ENCODE assay signal across 1 cellular context in the genomic region with DNA sequence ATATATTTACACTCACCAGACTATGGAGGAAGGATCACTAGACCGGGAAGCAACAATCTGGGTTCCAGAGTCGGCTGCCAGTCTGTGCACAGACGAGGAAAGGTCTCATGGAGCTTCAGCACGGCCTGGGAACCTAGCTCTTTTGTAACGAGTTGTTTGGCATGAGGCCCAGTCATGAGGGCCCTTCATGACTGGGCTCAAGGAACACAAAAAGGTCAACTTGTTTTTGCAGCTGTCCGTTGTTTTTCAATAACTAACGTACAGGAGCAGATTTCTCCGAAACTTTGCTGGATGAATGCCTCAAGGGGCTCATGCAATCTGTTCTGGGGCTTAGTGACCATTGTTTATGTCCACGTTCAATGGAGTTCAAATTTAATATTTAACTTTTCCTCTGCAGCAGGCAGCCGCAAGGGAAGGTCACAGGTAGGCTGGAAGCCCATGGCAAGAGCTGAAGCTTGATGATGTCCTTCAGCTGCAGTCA.
TF ChIP-seq lines count a peak whose summit lies in the region.

No MANE protein-coding gene starts in this region.

TF ChIP-seq in HepG2, 621 proteins besides CTCF, POLR2A, EP300 and RAD21 (continued from another document and continues in another):
- TF ChIP-seq ZNF574 (CRISPR knock-in tag; IDR thresholded peaks at IDR 0.05): peak; percentile 37; the same call in 1 of the 2 replicates
- 0 out of 2 replicates have a peak, but pooled peaks have one; percentile 23 for TF ChIP-seq SOX13 (IDR thresholded peaks at IDR 0.05)
- peak in 1 of 2 experiments; percentile 86; a peak in 2 of 4 replicates for TF ChIP-seq SOX13 (CRISPR knock-in tag; conservative IDR thresholded peaks at IDR 0.05 in 1 of 2, IDR thresholded peaks at IDR 0.05 in 1 of 2)
- TF ChIP-seq, protein P1, sequence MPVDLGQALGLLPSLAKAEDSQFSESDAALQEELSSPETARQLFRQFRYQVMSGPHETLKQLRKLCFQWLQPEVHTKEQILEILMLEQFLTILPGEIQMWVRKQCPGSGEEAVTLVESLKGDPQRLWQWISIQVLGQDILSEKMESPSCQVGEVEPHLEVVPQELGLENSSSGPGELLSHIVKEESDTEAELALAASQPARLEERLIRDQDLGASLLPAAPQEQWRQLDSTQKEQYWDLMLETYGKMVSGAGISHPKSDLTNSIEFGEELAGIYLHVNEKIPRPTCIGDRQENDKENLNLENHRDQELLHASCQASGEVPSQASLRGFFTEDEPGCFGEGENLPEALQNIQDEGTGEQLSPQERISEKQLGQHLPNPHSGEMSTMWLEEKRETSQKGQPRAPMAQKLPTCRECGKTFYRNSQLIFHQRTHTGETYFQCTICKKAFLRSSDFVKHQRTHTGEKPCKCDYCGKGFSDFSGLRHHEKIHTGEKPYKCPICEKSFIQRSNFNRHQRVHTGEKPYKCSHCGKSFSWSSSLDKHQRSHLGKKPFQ (CRISPR knock-in tag; IDR thresholded peaks at IDR 0.05; ENCODE audit: insufficient replicate concordance): no peak
- no peak for TF ChIP-seq HOXA5 (CRISPR knock-in tag; IDR thresholded peaks at IDR 0.05)
- TF ChIP-seq ARNTL (CRISPR knock-in tag; IDR thresholded peaks at IDR 0.05): no peak
- TF ChIP-seq MAFF (IDR thresholded peaks at IDR 0.05; ENCODE audit: low read depth, low read length): no peak
- TF ChIP-seq ZSCAN29 (CRISPR knock-in tag; conservative IDR thresholded peaks at IDR 0.05): no peak
- TF ChIP-seq ZNF430 (CRISPR knock-in tag; IDR thresholded peaks at IDR 0.05): no peak
- TF ChIP-seq, protein P2, sequence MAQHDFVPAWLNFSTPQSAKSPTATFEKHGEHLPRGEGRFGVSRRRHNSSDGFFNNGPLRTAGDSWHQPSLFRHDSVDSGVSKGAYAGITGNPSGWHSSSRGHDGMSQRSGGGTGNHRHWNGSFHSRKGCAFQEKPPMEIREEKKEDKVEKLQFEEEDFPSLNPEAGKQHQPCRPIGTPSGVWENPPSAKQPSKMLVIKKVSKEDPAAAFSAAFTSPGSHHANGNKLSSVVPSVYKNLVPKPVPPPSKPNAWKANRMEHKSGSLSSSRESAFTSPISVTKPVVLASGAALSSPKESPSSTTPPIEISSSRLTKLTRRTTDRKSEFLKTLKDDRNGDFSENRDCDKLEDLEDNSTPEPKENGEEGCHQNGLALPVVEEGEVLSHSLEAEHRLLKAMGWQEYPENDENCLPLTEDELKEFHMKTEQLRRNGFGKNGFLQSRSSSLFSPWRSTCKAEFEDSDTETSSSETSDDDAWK (CRISPR knock-in tag; IDR thresholded peaks at IDR 0.05): no peak
- TF ChIP-seq ZNF281 (CRISPR knock-in tag; IDR thresholded peaks at IDR 0.05; ENCODE audit: borderline replicate concordance): no peak
- TF ChIP-seq ZNF333 (CRISPR knock-in tag; IDR thresholded peaks at IDR 0.05; ENCODE audit: borderline replicate concordance): no peak
- TF ChIP-seq ZNF142 (CRISPR knock-in tag; IDR thresholded peaks at IDR 0.05): no peak
- no peak for TF ChIP-seq ZNF552 (CRISPR knock-in tag; IDR thresholded peaks at IDR 0.05; ENCODE audit: borderline replicate concordance)
- TF ChIP-seq, protein P3, sequence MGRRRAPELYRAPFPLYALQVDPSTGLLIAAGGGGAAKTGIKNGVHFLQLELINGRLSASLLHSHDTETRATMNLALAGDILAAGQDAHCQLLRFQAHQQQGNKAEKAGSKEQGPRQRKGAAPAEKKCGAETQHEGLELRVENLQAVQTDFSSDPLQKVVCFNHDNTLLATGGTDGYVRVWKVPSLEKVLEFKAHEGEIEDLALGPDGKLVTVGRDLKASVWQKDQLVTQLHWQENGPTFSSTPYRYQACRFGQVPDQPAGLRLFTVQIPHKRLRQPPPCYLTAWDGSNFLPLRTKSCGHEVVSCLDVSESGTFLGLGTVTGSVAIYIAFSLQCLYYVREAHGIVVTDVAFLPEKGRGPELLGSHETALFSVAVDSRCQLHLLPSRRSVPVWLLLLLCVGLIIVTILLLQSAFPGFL (CRISPR knock-in tag; IDR thresholded peaks at IDR 0.05): no peak
- TF ChIP-seq ZNF101 (CRISPR knock-in tag; IDR thresholded peaks at IDR 0.05; ENCODE audit: borderline replicate concordance, low read depth): no peak
- TF ChIP-seq TGIF2 (CRISPR knock-in tag; IDR thresholded peaks at IDR 0.05): peak; percentile 45; the same call in 1 of the 2 replicates
- no peak for TF ChIP-seq LBX2 (CRISPR knock-in tag; IDR thresholded peaks at IDR 0.05; ENCODE audit: borderline replicate concordance)
- TF ChIP-seq KDM5A (IDR thresholded peaks at IDR 0.05; ENCODE audit: borderline replicate concordance, low read length): no peak
- no peak for TF ChIP-seq ZFP36L2 (CRISPR knock-in tag; IDR thresholded peaks at IDR 0.05)
- no peak for TF ChIP-seq NFATC3 (CRISPR knock-in tag; IDR thresholded peaks at IDR 0.05)
- TF ChIP-seq GATAD2A (CRISPR knock-in tag; IDR thresholded peaks at IDR 0.05): peak; percentile 80
- TF ChIP-seq, protein P4, sequence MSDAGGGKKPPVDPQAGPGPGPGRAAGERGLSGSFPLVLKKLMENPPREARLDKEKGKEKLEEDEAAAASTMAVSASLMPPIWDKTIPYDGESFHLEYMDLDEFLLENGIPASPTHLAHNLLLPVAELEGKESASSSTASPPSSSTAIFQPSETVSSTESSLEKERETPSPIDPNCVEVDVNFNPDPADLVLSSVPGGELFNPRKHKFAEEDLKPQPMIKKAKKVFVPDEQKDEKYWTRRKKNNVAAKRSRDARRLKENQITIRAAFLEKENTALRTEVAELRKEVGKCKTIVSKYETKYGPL (CRISPR knock-in tag; IDR thresholded peaks at IDR 0.05): no peak
- no peak for TF ChIP-seq SIX1 (CRISPR knock-in tag; IDR thresholded peaks at IDR 0.05; ENCODE audit: borderline replicate concordance)
- no peak for TF ChIP-seq ZMYM2 (CRISPR knock-in tag; IDR thresholded peaks at IDR 0.05)
- no peak for TF ChIP-seq ZNF230 (CRISPR knock-in tag; IDR thresholded peaks at IDR 0.05)
- TF ChIP-seq, protein P5, sequence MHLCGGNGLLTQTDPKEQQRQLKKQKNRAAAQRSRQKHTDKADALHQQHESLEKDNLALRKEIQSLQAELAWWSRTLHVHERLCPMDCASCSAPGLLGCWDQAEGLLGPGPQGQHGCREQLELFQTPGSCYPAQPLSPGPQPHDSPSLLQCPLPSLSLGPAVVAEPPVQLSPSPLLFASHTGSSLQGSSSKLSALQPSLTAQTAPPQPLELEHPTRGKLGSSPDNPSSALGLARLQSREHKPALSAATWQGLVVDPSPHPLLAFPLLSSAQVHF (CRISPR knock-in tag; IDR thresholded peaks at IDR 0.05): no peak
- TF ChIP-seq PRMT3 (CRISPR knock-in tag; IDR thresholded peaks at IDR 0.05; ENCODE audit: borderline replicate concordance, low read depth): no peak
- TF ChIP-seq SALL2 (CRISPR knock-in tag; IDR thresholded peaks at IDR 0.05): no peak
- TF ChIP-seq ATF7 (IDR thresholded peaks at IDR 0.05): no peak
- no peak for TF ChIP-seq ATF7 (CRISPR knock-in tag; IDR thresholded peaks at IDR 0.05)
- 0 out of 2 replicates have a peak, but pooled peaks have one; percentile 28 for TF ChIP-seq KDM2A (CRISPR knock-in tag; IDR thresholded peaks at IDR 0.05; ENCODE audit: borderline replicate concordance, low read depth)
- 0 out of 2 replicates have a peak, but pooled peaks have one; percentile 26 for TF ChIP-seq DMAP1 (CRISPR knock-in tag; IDR thresholded peaks at IDR 0.05)
- TF ChIP-seq FIP1L1 (IDR thresholded peaks at IDR 0.05; ENCODE audit: borderline replicate concordance, insufficient read depth, low read depth, low read length): no peak
- TF ChIP-seq THYN1 (CRISPR knock-in tag; IDR thresholded peaks at IDR 0.05; ENCODE audit: borderline replicate concordance, low read depth): no peak
- no peak for TF ChIP-seq ZNF746 (CRISPR knock-in tag; IDR thresholded peaks at IDR 0.05)
- no peak for TF ChIP-seq ZNF747 (CRISPR knock-in tag; IDR thresholded peaks at IDR 0.05; ENCODE audit: borderline replicate concordance)
- TF ChIP-seq, protein P6, sequence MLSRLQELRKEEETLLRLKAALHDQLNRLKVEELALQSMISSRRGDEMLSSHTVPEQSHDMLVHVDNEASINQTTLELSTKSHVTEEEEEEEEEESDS (CRISPR knock-in tag; IDR thresholded peaks at IDR 0.05; ENCODE audit: borderline replicate concordance): no peak
- TF ChIP-seq ZNF335 (CRISPR knock-in tag; IDR thresholded peaks at IDR 0.05): 0 out of 2 replicates have a peak, but pooled peaks have one; percentile 38
